Comparison of ENCODE assay signal across 35 cellular contexts in genomic region chrX:122545778-122546177, GRCh38.
DNase-seq lines count a peak whose midpoint lies in the region; ATAC-seq, FAIRE-seq and TF ChIP-seq lines count a peak whose summit lies in the region.
"Had no signal": no experiment of that assay in that cellular context is flagged by ENCODE, and none has a peak within 500 bp of the region (broad histone marks: within the 10 kb centered on the region; RNA-seq: fewer than 3 reads in every experiment).

No MANE protein-coding gene starts in this region.

- H3K27me3 ChIP-seq in liver (ENCODE audit: control insufficient read depth in 4 of 4, insufficient read depth in 4 of 4, low read length in 3 of 4): no peaks in the 10 kb centered on the region
- no peaks in the 10 kb centered on the region for H3K27me3 ChIP-seq in HepG2 (ENCODE audit: control insufficient read depth in 1 of 2, insufficient read depth in 2 of 2, low read length in 2 of 2)
- no peaks in the 10 kb centered on the region for H3K27me3 ChIP-seq in right lobe of liver
- no peaks in the 10 kb centered on the region for H3K27me3 ChIP-seq in pancreas
- no peaks in the 10 kb centered on the region for H3K27me3 ChIP-seq in CD8-positive, alpha-beta T cell (ENCODE audit: insufficient read depth, low read length)
- H3K27me3 ChIP-seq: BE2C had no signal

- no TSS peak for BruUV-seq in HepG2 (replicated peaks; lab: Mats Ljungman, UMichigan)

- H3K36me3 Mint-ChIP-seq in CD8-positive, alpha-beta T cell: no peaks in the 10 kb centered on the region
- H3K36me3 Mint-ChIP-seq: CD14-positive monocyte; CD4-positive, alpha-beta memory T cell; CD4-positive, CD25-positive, alpha-beta regulatory T cell had no signal

- in situ Hi-C loops in HepG2 (cut with HindIII; ENCODE audit: extremely low pct_ligation_motif_present, low pct_unique_long_range_greater_than_20kb): no loop called here

- H3K9ac ChIP-seq in liver (ENCODE audit: low read depth in 1 of 2, low read length in 2 of 2) (no peak overlapping the region), HepG2 (ENCODE audit: insufficient read depth, low read depth, low read length) (no peak overlapping the region)
- H3K9ac ChIP-seq: BLaER1; BLaER1 treated with 17β-estradiol and CSF1 and Interleukin-3, amounts not matched to agents 10 nM and 100 nM had no signal

- FAIRE-seq in HepG2 (lab: Jason Lieb, UNC): no peak
- FAIRE-seq in pancreas (lab: Jason Lieb, UNC): peak; percentile 5
- FAIRE-seq: A549, D721Med had no signal

- no peak overlapping the region for H3K27ac Mint-ChIP-seq in CD8-positive, alpha-beta T cell
- H3K27ac Mint-ChIP-seq: B cell; CD14-positive monocyte; CD4-positive, alpha-beta memory T cell; CD4-positive, alpha-beta T cell; CD8-positive, alpha-beta memory T cell had no signal

- no peak overlapping the region for H2AFZ ChIP-seq in HepG2 (ENCODE audit: low read length)

- POLR2A ChIA-PET in HepG2 (lab: Yijun Ruan, JAX): no interaction called here
- POLR2A ChIA-PET in CD8-positive, alpha-beta T cell (lab: Charles Lee): no interaction called here

- no peak overlapping the region for H3K27ac ChIP-seq in liver (ENCODE audit: low read depth in 1 of 2, low read length in 2 of 2)
- H3K27ac ChIP-seq in HepG2 (ENCODE audit: extremely low read length, insufficient read depth, low read length): no peak overlapping the region
- H3K27ac ChIP-seq in right lobe of liver: no peak overlapping the region
- no peak overlapping the region for H3K27ac ChIP-seq in pancreas
- H3K27ac ChIP-seq in CD8-positive, alpha-beta T cell (ENCODE audit: low read depth, low read length): no peak overlapping the region
- H3K27ac ChIP-seq: 22Rv1; A549; BLaER1; BLaER1 treated with 17β-estradiol and CSF1 and Interleukin-3, amounts not matched to agents 10 nM and 100 nM; C4-2B had no signal

- H3K27me3 Mint-ChIP-seq in CD8-positive, alpha-beta T cell (ENCODE audit: low read depth): no peaks in the 10 kb centered on the region
- H3K27me3 Mint-ChIP-seq: B cell; CD4-positive, alpha-beta memory T cell; CD4-positive, alpha-beta T cell; CD4-positive, CD25-positive, alpha-beta regulatory T cell; CD8-positive, alpha-beta memory T cell had no signal

- H3K79me2 ChIP-seq in HepG2 (ENCODE audit: insufficient read depth, low read length): no peaks in the 10 kb centered on the region

- DNase-seq in HepG2 (ENCODE audit: low spot score) (no peak), left lobe of liver (ENCODE audit: low spot score) (no peak), right lobe of liver (no peak), pancreas (no peak)
- DNase-seq in stimulated activated CD4-positive, alpha-beta T cell treated with anti-CD3 and anti-CD28 coated beads, Interleukin-4, amount 100 ng/mL, for 24 hours: no peak
- DNase-seq in CD8-positive, alpha-beta T cell: no peak
- DNase-seq: 8988T; ACHN; AML-193; BE2C; C1 segment of cervical spinal cord; Caco-2; Calu3; CD4-positive, alpha-beta memory T cell; CD4-positive, alpha-beta T cell; CD4-positive, CD25-positive, alpha-beta regulatory T cell; CD8-positive, alpha-beta memory T cell; COR-L47; DMS 273 treated with DMSO at 0.1 percent for 48 hours; DMS153; DMS53; DMS79; DMS79 treated with DMSO at 0.1 percent for 48 hours; DND-41; EL had no signal

- no peaks in the 10 kb centered on the region for H4K20me1 ChIP-seq in HepG2 (ENCODE audit: insufficient read depth, low read length)
- H4K20me1 ChIP-seq: BLaER1; BLaER1 treated with 17β-estradiol and CSF1 and Interleukin-3, amounts not matched to agents 10 nM and 100 nM had no signal

- no peak for ATAC-seq in HepG2
- ATAC-seq in left lobe of liver: peak; percentile 30
- ATAC-seq in right lobe of liver: peak in 3 of 4 donors; percentile 48 to 60 (median 58)
- ATAC-seq in pancreas: no peak
- ATAC-seq in CD8-positive, alpha-beta T cell: no peak
- ATAC-seq in GM21390 (IDR thresholded peaks at IDR 0.05; ENCODE audit: unreplicated experiment): no peak
- ATAC-seq: A549 had no signal

- H3K9me3 ChIP-seq in liver (ENCODE audit: control insufficient read depth in 4 of 4, low read length in 3 of 4) (no peaks in the 10 kb centered on the region), HepG2 (ENCODE audit: low read length) (no peaks in the 10 kb centered on the region), right lobe of liver (no peaks in the 10 kb centered on the region), pancreas (no peaks in the 10 kb centered on the region)
- H3K9me3 ChIP-seq in CD8-positive, alpha-beta T cell (ENCODE audit: low read length): no peaks in the 10 kb centered on the region
- H3K9me3 ChIP-seq: A549; BE2C; BLaER1; BLaER1 treated with 17β-estradiol and CSF1 and Interleukin-3, amounts not matched to agents 10 nM and 100 nM; Caco-2 had no signal

- no peak for TF ChIP-seq CTCF in liver (IDR thresholded peaks at IDR 0.05; ENCODE audit: low read depth, low read length, missing input control)
- no peak for TF ChIP-seq CTCF in HepG2 (CRISPR knock-in tag; IDR thresholded peaks at IDR 0.05)
- no peak for TF ChIP-seq CTCF in right lobe of liver (IDR thresholded peaks at IDR 0.05)
- no peak for TF ChIP-seq CTCF in pancreas (IDR thresholded peaks at IDR 0.05)
- no peak for TF ChIP-seq CTCF in CD8-positive, alpha-beta T cell (IDR thresholded peaks at IDR 0.05)

- H3K4me3 Mint-ChIP-seq in CD8-positive, alpha-beta T cell: no peak overlapping the region
- H3K4me3 Mint-ChIP-seq: B cell; CD14-positive monocyte; CD4-positive, alpha-beta memory T cell; CD4-positive, alpha-beta T cell; CD4-positive, CD25-positive, alpha-beta regulatory T cell; CD8-positive, alpha-beta memory T cell had no signal

- no peak for TF ChIP-seq POLR2A in HepG2 (IDR thresholded peaks at IDR 0.05; ENCODE audit: insufficient read depth in 1 of 2, low read depth in 2 of 2, low read length in 2 of 2)
- TF ChIP-seq POLR2A in right lobe of liver (IDR thresholded peaks at IDR 0.05): no peak

- H3K36me3 ChIP-seq in liver (ENCODE audit: control insufficient read depth in 4 of 4, insufficient read depth in 3 of 4, low read depth in 1 of 4, low read length in 3 of 4): no peaks in the 10 kb centered on the region
- H3K36me3 ChIP-seq in HepG2 (replicated peaks in 1 of 2; ENCODE audit: control insufficient read depth in 1 of 2, insufficient read depth in 2 of 2, low read length in 2 of 2): no peaks in the 10 kb centered on the region
- H3K36me3 ChIP-seq in right lobe of liver: no peaks in the 10 kb centered on the region
- no peaks in the 10 kb centered on the region for H3K36me3 ChIP-seq in pancreas
- H3K36me3 ChIP-seq in CD8-positive, alpha-beta T cell (ENCODE audit: insufficient read depth, low read length): no peaks in the 10 kb centered on the region
- H3K36me3 ChIP-seq: BE2C; BLaER1; BLaER1 treated with 17β-estradiol and CSF1 and Interleukin-3, amounts not matched to agents 10 nM and 100 nM had no signal

- H3K4me3 ChIP-seq in liver (ENCODE audit: low read depth in 1 of 3, low read length in 3 of 3) (no peak overlapping the region), HepG2 (replicated peaks in 1 of 3; ENCODE audit: insufficient read depth in 1 of 3, low read depth in 2 of 3, low read length in 3 of 3) (no peak overlapping the region), right lobe of liver (no peak overlapping the region), pancreas (no peak overlapping the region)
- no peak overlapping the region for H3K4me3 ChIP-seq in CD8-positive, alpha-beta T cell (ENCODE audit: low read depth, low read length)
- H3K4me3 ChIP-seq: A549; BLaER1; BLaER1 treated with 17β-estradiol and CSF1 and Interleukin-3, amounts not matched to agents 10 nM and 100 nM had no signal

- no peaks in the 10 kb centered on the region for H3K4me1 Mint-ChIP-seq in CD8-positive, alpha-beta T cell (ENCODE audit: low read depth)
- H3K4me1 Mint-ChIP-seq: B cell; CD14-positive monocyte; CD4-positive, alpha-beta memory T cell; CD4-positive, CD25-positive, alpha-beta regulatory T cell; CD8-positive, alpha-beta memory T cell had no signal

- no peaks in the 10 kb centered on the region for H3K4me1 ChIP-seq in liver (ENCODE audit: control insufficient read depth in 4 of 4, insufficient read depth in 4 of 4, low read length in 3 of 4)
- no peaks in the 10 kb centered on the region for H3K4me1 ChIP-seq in HepG2 (ENCODE audit: insufficient read depth, low read length)
- no peaks in the 10 kb centered on the region for H3K4me1 ChIP-seq in right lobe of liver
- H3K4me1 ChIP-seq in pancreas: no peaks in the 10 kb centered on the region
- H3K4me1 ChIP-seq in CD8-positive, alpha-beta T cell (ENCODE audit: insufficient read depth, low read length): no peaks in the 10 kb centered on the region
- H3K4me1 ChIP-seq: A549; BE2C; BLaER1; BLaER1 treated with 17β-estradiol and CSF1 and Interleukin-3, amounts not matched to agents 10 nM and 100 nM; Caco-2 had no signal

- H3K9me3 Mint-ChIP-seq in CD8-positive, alpha-beta T cell: no peaks in the 10 kb centered on the region
- H3K9me3 Mint-ChIP-seq: CD4-positive, alpha-beta T cell had no signal

- intact Hi-C loops in HepG2 (cut with micrococcal nuclease; ENCODE audit: unreplicated experiment) (no loop called here), right lobe of liver (cut with DNase I) (no loop called here), pancreas (cut with DNase I) (no loop called here)
- intact Hi-C loops in CD8-positive, alpha-beta T cell (cut with DNase I, micrococcal nuclease): no loop called here

- TF ChIP-seq RAD21 in liver (IDR thresholded peaks at IDR 0.05) (no peak), HepG2 (CRISPR knock-in tag; IDR thresholded peaks at IDR 0.05) (no peak)

- TF ChIP-seq EP300 in HepG2 (IDR thresholded peaks at IDR 0.05; ENCODE audit: low read depth in 2 of 2, low read length in 2 of 2): no peak
- no peak for TF ChIP-seq EP300 in HepG2 (CRISPR knock-in tag; IDR thresholded peaks at IDR 0.05; ENCODE audit: borderline replicate concordance)

- CTCF ChIA-PET in HepG2 (lab: Yijun Ruan, JAX; ENCODE audit: low intra/inter-chr PET ratio, low total read pairs): no interaction called here
- CTCF ChIA-PET in CD8-positive, alpha-beta T cell (lab: Charles Lee): no interaction called here

- no peak overlapping the region for H3K4me2 ChIP-seq in HepG2 (ENCODE audit: low read depth, low read length)
- H3K4me2 ChIP-seq: A549; BLaER1; BLaER1 treated with 17β-estradiol and CSF1 and Interleukin-3, amounts not matched to agents 10 nM and 100 nM had no signal

TF ChIP-seq in liver, 16 proteins besides CTCF, POLR2A, EP300 and RAD21 (continues in another document):
- peak; percentile 24 for TF ChIP-seq YY1 (IDR thresholded peaks at IDR 0.05)

TF ChIP-seq in HepG2, 621 proteins besides CTCF, POLR2A, EP300 and RAD21 (continues in another document):
- TF ChIP-seq ZNF326 (CRISPR knock-in tag; IDR thresholded peaks at IDR 0.05; ENCODE audit: borderline replicate concordance): no peak
- TF ChIP-seq ISX (CRISPR knock-in tag; conservative IDR thresholded peaks at IDR 0.05): no peak

Comparison
In these comparisons a context has a peak if more than half of its experiments do, and no peak if none do; other contexts are left out.
1. ATAC-seq: peak in left lobe of liver (single experiment) and right lobe of liver (3 of 4); none in HepG2 (single experiment), pancreas (0 of 4), CD8-positive, alpha-beta T cell (single experiment) and GM21390 (single experiment).